12 cellular contexts compared by ENCODE assay signal in the genomic region with DNA sequence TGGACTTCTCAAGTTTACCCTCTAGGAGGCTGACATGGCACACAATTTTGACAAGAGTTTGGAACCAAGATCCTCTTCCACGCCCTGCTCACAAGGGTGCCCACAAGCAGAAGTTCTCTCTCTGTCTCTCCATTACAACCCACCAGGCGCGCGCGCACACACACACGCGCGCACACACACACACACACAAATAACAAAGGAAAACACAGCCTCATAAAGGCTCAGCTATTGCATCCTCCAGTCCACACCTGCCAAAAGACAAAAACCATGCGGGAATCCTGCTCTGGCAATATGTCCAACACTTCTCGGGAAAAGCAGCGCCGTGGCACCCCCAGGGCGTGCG. TPM values are rescaled to one million over a fixed set of nuclear protein-coding genes. Genes with fewer than 3 reads are reported as not detected.
DNase-seq lines count a peak whose midpoint lies in the region; TF ChIP-seq lines count a peak whose summit lies in the region.
"Had no signal": no experiment of that assay in that cellular context is flagged by ENCODE, and none has a peak within 500 bp of the region (broad histone marks: within the 10 kb centered on the region; RNA-seq: fewer than 3 reads in every experiment).

No MANE protein-coding gene starts in this region.

- no peak for TF ChIP-seq CTCF in testis (IDR thresholded peaks at IDR 0.05)

- H3K27me3 ChIP-seq in iPS-18a (ENCODE audit: control insufficient read depth, insufficient read depth, low read length), result peaks cover 31% of the 10 kb centered on the region
- H3K27me3 ChIP-seq in testis, result no peaks in the 10 kb centered on the region

- peak overlapping the region; percentile 26 for H3K27ac ChIP-seq in angular gyrus (ENCODE audit: low read depth, low read length)
- H3K27ac ChIP-seq in iPS-18a (ENCODE audit: low read length), result no peak overlapping the region
- no peak overlapping the region for H3K27ac ChIP-seq in testis
- H3K27ac ChIP-seq: tibial nerve had no signal

- TF ChIP-seq POLR2A in testis (IDR thresholded peaks at IDR 0.05), result no peak

- H3K4me1 ChIP-seq in iPS-18a (ENCODE audit: control insufficient read depth, low read depth, low read length) (no peaks in the 10 kb centered on the region), testis (no peaks in the 10 kb centered on the region)

- intact Hi-C loops in testis (cut with DNase I; ENCODE audit: low total_unique reads), result no loop called here

- no peaks in the 10 kb centered on the region for H3K36me3 ChIP-seq in iPS-18a (ENCODE audit: control insufficient read depth, low read depth, low read length)
- H3K36me3 ChIP-seq in testis (ENCODE audit: low read depth, missing control alignments), result no peaks in the 10 kb centered on the region
- H3K36me3 ChIP-seq: tibial nerve had no signal

- H3K4me3 ChIP-seq in iPS-18a (ENCODE audit: low read length), result peak overlapping the region; percentile 79
- H3K4me3 ChIP-seq in testis, result peak overlapping the region; percentile 48 to 58

- H3K9ac ChIP-seq in iPS-18a (ENCODE audit: low read length), result peak overlapping the region; percentile 9

- DNase-seq in DMS79 treated with DMSO at 0.1 percent for 48 hours (lab: John Stamatoyannopoulos, UW) (peak; percentile 58), DMS79 (lab: John Stamatoyannopoulos, UW) (no peak), testis (no peak), NCI-H2196 treated with DMSO at 0.1 percent for 48 hours (lab: John Stamatoyannopoulos, UW; ENCODE audit: unreplicated experiment) (no peak), NCI-H774 (lab: John Stamatoyannopoulos, UW) (no peak)
- no peak for DNase-seq in activated CD4-positive, alpha-beta T cell treated with anti-CD3 and anti-CD28 coated beads, Interleukin-2, amount 50 U/mL, for 48 hours
- DNase-seq: 8988T; activated naive CD4-positive, alpha-beta T cell treated with Interleukin-2 at 50 U/mL for 16 hours; stimulated activated CD4-positive, alpha-beta T cell treated with anti-CD3 and anti-CD28 coated beads, Interleukin-2, amount 100 ng/mL, for 24 hours had no signal

- H3K9me3 ChIP-seq in iPS-18a (ENCODE audit: control insufficient read depth, low read depth, low read length), result no peaks in the 10 kb centered on the region
- H3K9me3 ChIP-seq in testis, result no peaks in the 10 kb centered on the region

- 1 to 3% methylated on average over 11 to 14 of the region's 14 CpGs for WGBS in testis, 2 donors

RNA-seq across cellular contexts. Expression of a gene that starts 0.9 kb away (rescaled TPM):
- total RNA-seq in testis, result under 1 TPM; 0.31 to 0.87 TPM
- 0.21 TPM for polyA plus RNA-seq in testis (ENCODE audit: insufficient read depth, low read depth, low replicate concordance)
